ENCODE assay signal across 9 cellular contexts in the genomic region with DNA sequence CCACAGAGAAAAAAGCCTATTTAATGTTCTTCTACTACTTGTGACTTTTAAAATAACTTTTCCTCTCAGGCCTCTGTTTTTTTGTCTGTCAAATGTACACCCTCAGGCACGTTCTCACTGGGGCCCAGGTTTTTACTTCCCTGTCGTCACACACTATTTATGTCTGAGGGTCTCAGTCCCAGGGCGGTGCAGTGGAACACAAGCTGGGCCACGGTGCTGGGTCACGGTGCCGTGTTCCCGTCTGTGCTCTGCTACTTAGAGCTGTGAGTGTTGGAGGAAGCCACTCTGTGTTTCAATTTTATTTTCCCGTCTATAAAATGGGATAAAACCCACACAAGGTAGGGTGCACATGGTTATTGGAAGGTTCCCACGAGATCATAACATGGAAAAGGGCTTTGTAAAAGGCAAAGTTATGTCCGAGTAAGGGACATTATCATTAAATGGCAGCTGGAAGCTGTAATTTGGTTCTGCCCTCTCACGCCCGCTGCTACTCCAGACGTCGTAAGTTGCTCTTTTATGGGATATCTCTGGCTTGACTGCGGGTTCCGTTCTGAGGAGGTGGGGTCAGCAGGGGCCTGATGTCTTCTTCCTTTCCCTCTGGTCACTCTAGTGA. TPM values are rescaled to one million over a fixed set of nuclear protein-coding genes. Genes with fewer than 3 reads are reported as not detected.
DNase-seq lines count a peak whose midpoint lies in the region; ATAC-seq, FAIRE-seq and TF ChIP-seq lines count a peak whose summit lies in the region.
"Had no signal": no experiment of that assay in that cellular context is flagged by ENCODE, and none has a peak within 500 bp of the region (broad histone marks: within the 10 kb centered on the region; RNA-seq: fewer than 3 reads in every experiment).

No MANE protein-coding gene starts in this region.

- ATAC-seq in GM21515 (IDR thresholded peaks at IDR 0.05; ENCODE audit: unreplicated experiment) = no peak

- H3K9me3 ChIP-seq in SU-DHL-6 (ENCODE audit: insufficient read depth, low read length) (no peaks in the 10 kb centered on the region), fibroblast of lung (ENCODE audit: control insufficient read depth, insufficient read depth, low read depth, low read length) (no peaks in the 10 kb centered on the region), parathyroid adenoma (ENCODE audit: control insufficient read depth, low read length) (no peaks in the 10 kb centered on the region)

- no peak overlapping the region for H3K27ac ChIP-seq in SU-DHL-6 (ENCODE audit: low read depth, low read length)
- peak overlapping the region; percentile 63 for H3K27ac ChIP-seq in fibroblast of lung (ENCODE audit: insufficient read depth, low read length)
- peak overlapping the region; percentile 85 for H3K27ac ChIP-seq in parathyroid adenoma

- TF ChIP-seq CTCF in GM12875 (IDR thresholded peaks at IDR 0.05; ENCODE audit: borderline replicate concordance, insufficient read depth, low read depth, low read length) (no peak), SU-DHL-6 (IDR thresholded peaks at IDR 0.05; ENCODE audit: insufficient read depth, low read length, poor library complexity, severe bottlenecking) (no peak), fibroblast of lung (conservative IDR thresholded peaks at IDR 0.05 in 1 of 2, IDR thresholded peaks at IDR 0.05 in 1 of 2; ENCODE audit: low read depth in 1 of 2, low read length in 2 of 2) (no peak), parathyroid adenoma (IDR thresholded peaks at IDR 0.05) (no peak)

- H3K9me2 ChIP-seq in SU-DHL-6 (replicated peaks; ENCODE audit: insufficient read depth, low read length) = no peaks in the 10 kb centered on the region

- H3K79me2 ChIP-seq in SU-DHL-6 (ENCODE audit: insufficient read depth, low read length) (no peaks in the 10 kb centered on the region), fibroblast of lung (ENCODE audit: control insufficient read depth, insufficient read depth, low read length) (no peaks in the 10 kb centered on the region), parathyroid adenoma (no peaks in the 10 kb centered on the region)

- H3K4me2 ChIP-seq in SU-DHL-6 (ENCODE audit: low read depth, low read length, poor library complexity, severe bottlenecking) = peak overlapping the region; percentile 63
- H3K4me2 ChIP-seq in fibroblast of lung (ENCODE audit: extremely low read depth, insufficient read depth, low read length) = peak overlapping the region; percentile 88
- H3K4me2 ChIP-seq in parathyroid adenoma (ENCODE audit: low read length) = peak overlapping the region; percentile 63

- peaks cover 10% of the 10 kb centered on the region for H3K4me1 ChIP-seq in fibroblast of lung (ENCODE audit: control insufficient read depth, extremely low read depth, insufficient read depth, low read length)
- H3K4me1 ChIP-seq in parathyroid adenoma = peaks cover 21% of the 10 kb centered on the region

- DNase-seq in fibroblast of lung (ENCODE audit: low read depth in 2 of 2) (no peak), GM19238 (ENCODE audit: insufficient read length, low spot score) (no peak), HTR-8/SVneo (ENCODE audit: insufficient read length, low spot score) (no peak), MV-4-11 (lab: John Stamatoyannopoulos, UW) (no peak)

- H3K4me3 ChIP-seq in GM12875 (ENCODE audit: low read depth, low read length) = peak overlapping the region; percentile 75
- peak overlapping the region; percentile 47 for H3K4me3 ChIP-seq in SU-DHL-6 (ENCODE audit: insufficient read depth, low read length, poor library complexity, severe bottlenecking)
- peak overlapping the region; percentile 58 to 73 (median 70) for H3K4me3 ChIP-seq in fibroblast of lung (replicated peaks in 1 of 4; ENCODE audit: control extremely low read depth in 1 of 4, insufficient read depth in 1 of 4, low read depth in 3 of 4, low read length in 4 of 4)
- peak overlapping the region; percentile 60 for H3K4me3 ChIP-seq in parathyroid adenoma (ENCODE audit: low read depth, low read length)

- H2AFZ ChIP-seq in SU-DHL-6 (ENCODE audit: low read depth, low read length, severe bottlenecking) = peak overlapping the region; percentile 82
- H2AFZ ChIP-seq in fibroblast of lung (ENCODE audit: low read length) = peak overlapping the region; percentile 76
- peak overlapping the region; percentile 99 for H2AFZ ChIP-seq in parathyroid adenoma

- H3K36me3 ChIP-seq in SU-DHL-6 (ENCODE audit: low read length) (no peaks in the 10 kb centered on the region), fibroblast of lung (ENCODE audit: control insufficient read depth, insufficient read depth, low read length) (no peaks in the 10 kb centered on the region), parathyroid adenoma (ENCODE audit: control insufficient read depth, insufficient read depth, low read length) (no peaks in the 10 kb centered on the region)

- no peak for FAIRE-seq in HTR-8/SVneo (lab: Jason Lieb, UNC)

- H3K9ac ChIP-seq in SU-DHL-6 (ENCODE audit: low read length) (peak overlapping the region; percentile 55), fibroblast of lung (ENCODE audit: insufficient read depth, low read length) (peak overlapping the region; percentile 57), parathyroid adenoma (no peak overlapping the region)

- H3K27me3 ChIP-seq in SU-DHL-6 (ENCODE audit: low read length) (no peaks in the 10 kb centered on the region), fibroblast of lung (ENCODE audit: control insufficient read depth, insufficient read depth, low read length) (no peaks in the 10 kb centered on the region), parathyroid adenoma (ENCODE audit: control insufficient read depth, insufficient read depth, low read length) (no peaks in the 10 kb centered on the region)

- no peaks in the 10 kb centered on the region for H3F3A ChIP-seq in SU-DHL-6 (ENCODE audit: insufficient read depth)

- H4K20me1 ChIP-seq in SU-DHL-6 (ENCODE audit: low read depth, low read length) (no peaks in the 10 kb centered on the region), fibroblast of lung (ENCODE audit: control insufficient read depth, extremely low read depth, insufficient read depth, low read length) (no peaks in the 10 kb centered on the region)

RNA-seq across cellular contexts. Expression of a gene that starts 25.1 kb away (rescaled TPM):
- 7.7 and 9.6 TPM in 2 replicates for total RNA-seq in fibroblast of lung
- polyA plus RNA-seq in fibroblast of lung = 1.2 TPM in 2 replicates
- polyA plus RNA-seq in fibroblast of lung (2012) = 3.6 and 4.2 TPM in 2 replicates
- polyA minus RNA-seq in fibroblast of lung (ENCODE audit: low replicate concordance) = 0.43 and 0.44 TPM in 2 replicates

RNA-seq across cellular contexts. Expression of a gene that starts 35.7 kb away (rescaled TPM):
- total RNA-seq in fibroblast of lung = 26.7 and 41.3 TPM in 2 replicates
- 20.8 and 29.2 TPM in 2 replicates for polyA plus RNA-seq in fibroblast of lung
- 36.9 and 51.0 TPM in 2 replicates for polyA plus RNA-seq in fibroblast of lung (2012)
- 51.9 and 52.5 TPM in 2 replicates for polyA minus RNA-seq in fibroblast of lung (ENCODE audit: low replicate concordance)

RNA-seq across cellular contexts. Expression of a gene that starts 46.2 kb away (rescaled TPM):
- under 0.01 TPM in 2 replicates for total RNA-seq in fibroblast of lung
- not detected in 2 replicates for polyA plus RNA-seq in fibroblast of lung
- not detected in 2 replicates for polyA plus RNA-seq in fibroblast of lung (2012)
- polyA minus RNA-seq in fibroblast of lung (ENCODE audit: low replicate concordance) = not detected in 2 replicates
- total RNA-seq: M059J had no signal
